Comparison of ENCODE assay signal across 29 cellular contexts in the genomic region with DNA sequence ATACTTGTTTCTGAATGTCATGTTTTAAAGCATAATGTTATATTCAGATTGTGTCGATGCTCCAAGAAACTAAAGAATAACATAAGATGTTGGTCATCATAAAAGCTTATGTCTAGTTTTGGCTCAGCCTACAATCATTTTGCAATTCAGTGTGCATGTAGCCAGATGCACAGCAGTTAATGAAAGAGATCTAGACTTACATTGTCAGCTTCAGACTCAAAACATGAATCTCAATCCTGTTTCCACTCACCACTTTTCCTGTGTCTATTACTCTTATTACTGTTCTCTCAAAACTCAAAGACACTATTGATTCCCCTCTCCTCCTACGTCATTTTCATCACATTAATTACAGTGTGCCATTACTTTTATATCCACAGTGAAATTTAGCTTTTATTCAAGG. TPM values are rescaled to one million over a fixed set of nuclear protein-coding genes. Genes with fewer than 3 reads are reported as not detected.
"Had no signal": no experiment of that assay in that cellular context is flagged by ENCODE, and none has a peak within 500 bp of the region (broad histone marks: within the 10 kb centered on the region; RNA-seq: fewer than 3 reads in every experiment).

No MANE protein-coding gene starts in this region.

- H3K27me3 ChIP-seq: breast epithelium, esophagus squamous epithelium, pancreas, spleen, tibial nerve had no signal

- H3K4me1 ChIP-seq: breast epithelium, spleen, tibial nerve had no signal

- H3K9me3 ChIP-seq: breast epithelium, esophagus squamous epithelium, pancreas, spleen, tibial nerve had no signal

- H3K36me3 Mint-ChIP-seq: activated naive CD4-positive, alpha-beta T cell treated with anti-CD3 and anti-CD28 coated beads, Interleukin-2, amount 50 U/mL, for 24 hours; memory B cell; naive thymus-derived CD4-positive, alpha-beta T cell had no signal

- ATAC-seq: activated CD8-positive, alpha-beta T cell treated with anti-CD3 and anti-CD28 coated beads for 36 hours; activated naive CD8-positive, alpha-beta T cell treated with anti-CD3 and anti-CD28 coated beads, Interleukin-2, amount 50 U/mL, for 24 hours; activated T-cell treated with anti-CD3 and anti-CD28 coated beads, Interleukin-2, amount 50 U/mL, for 4 hours; left colon; naive thymus-derived CD4-positive, alpha-beta T cell; pancreas; right cardiac atrium had no signal

- H3K4me3 ChIP-seq: breast epithelium, esophagus squamous epithelium, pancreas, spleen, tibial nerve had no signal

- H3K27ac ChIP-seq: breast epithelium, epithelial cell of prostate, esophagus squamous epithelium, pancreas, spleen, tibial nerve had no signal

- H3K4me1 Mint-ChIP-seq: activated B cell treated with CpG ODN at 0.5 μM for 24 hours; activated naive CD4-positive, alpha-beta T cell treated with anti-CD3 and anti-CD28 coated beads, Interleukin-2, amount 50 U/mL, for 24 hours; activated naive CD8-positive, alpha-beta T cell treated with anti-CD3 and anti-CD28 coated beads, Interleukin-2, amount 50 U/mL, for 24 hours; memory B cell; naive thymus-derived CD4-positive, alpha-beta T cell had no signal

- FAIRE-seq: kidney, pancreas had no signal

- H3K36me3 ChIP-seq: breast epithelium, esophagus squamous epithelium, pancreas, spleen, tibial nerve had no signal

- DNase-seq: activated B cell treated with CpG ODN at 0.5 μM for 24 hours; activated CD4-positive, alpha-beta T cell treated with anti-CD3 and anti-CD28 coated beads, Interleukin-2, amount 50 U/mL, for 1 hour; activated CD8-positive, alpha-beta T cell treated with anti-CD3 and anti-CD28 coated beads for 36 hours; activated naive CD8-positive, alpha-beta T cell treated with anti-CD3 and anti-CD28 coated beads, Interleukin-2, amount 50 U/mL, for 24 hours; activated T-cell treated with anti-CD3 and anti-CD28 coated beads, Interleukin-2, amount 50 U/mL, for 4 hours; amygdala; central memory CD4-positive, alpha-beta T cell; esophagus squamous epithelium; foreskin fibroblast; head of caudate nucleus; hippocampal formation; kidney; left colon; midbrain; naive thymus-derived CD4-positive, alpha-beta T cell; pancreas; right cardiac atrium; spleen; stimulated activated naive CD4-positive, alpha-beta T cell treated with Interleukin-2 at 50 U/mL for 16 hours had no signal

- H3K4me3 Mint-ChIP-seq: activated B cell treated with CpG ODN at 0.5 μM for 24 hours; activated CD8-positive, alpha-beta T cell treated with anti-CD3 and anti-CD28 coated beads for 36 hours; activated naive CD4-positive, alpha-beta T cell treated with anti-CD3 and anti-CD28 coated beads, Interleukin-2, amount 50 U/mL, for 24 hours; activated naive CD8-positive, alpha-beta T cell treated with anti-CD3 and anti-CD28 coated beads, Interleukin-2, amount 50 U/mL, for 24 hours; activated T-cell treated with anti-CD3 and anti-CD28 coated beads, Interleukin-2, amount 50 U/mL, for 4 hours; dendritic cell treated with granulocyte-macrophage colony-stimulating factor and Interleukin-4, amounts not matched to agents 40 ng/mL and 50 ng/mL, for 4 days; memory B cell; naive thymus-derived CD4-positive, alpha-beta T cell; T-helper 2 cell treated with Interferon-gamma antibody and Interleukin-4, amounts not matched to agents 5 μg/mL and 100 μg/mL, for 36 hours had no signal

- H3K27ac Mint-ChIP-seq: activated B cell treated with CpG ODN at 0.5 μM for 24 hours; activated CD8-positive, alpha-beta T cell treated with anti-CD3 and anti-CD28 coated beads for 36 hours; activated naive CD4-positive, alpha-beta T cell treated with anti-CD3 and anti-CD28 coated beads, Interleukin-2, amount 50 U/mL, for 24 hours; activated naive CD8-positive, alpha-beta T cell treated with anti-CD3 and anti-CD28 coated beads, Interleukin-2, amount 50 U/mL, for 24 hours; activated T-helper 2 cell treated with anti-CD3 and anti-CD28 coated beads, Interferon-gamma antibody, Interleukin-2, Interleukin-4, amounts not matched to agents 10 μg/mL and 5 μg/mL and 100 μg/mL, durations not matched to agents 14 hours and 24 hours and 36 hours; dendritic cell treated with granulocyte-macrophage colony-stimulating factor and Interleukin-4, amounts not matched to agents 40 ng/mL and 50 ng/mL, for 4 days; memory B cell; naive thymus-derived CD4-positive, alpha-beta T cell; T-helper 2 cell treated with Interferon-gamma antibody and Interleukin-4, amounts not matched to agents 5 μg/mL and 100 μg/mL, for 36 hours had no signal

- H3K9me3 Mint-ChIP-seq: activated B cell treated with CpG ODN at 0.5 μM for 24 hours; activated CD8-positive, alpha-beta T cell treated with anti-CD3 and anti-CD28 coated beads for 36 hours; activated naive CD4-positive, alpha-beta T cell treated with anti-CD3 and anti-CD28 coated beads, Interleukin-2, amount 50 U/mL, for 24 hours; activated naive CD8-positive, alpha-beta T cell treated with anti-CD3 and anti-CD28 coated beads, Interleukin-2, amount 50 U/mL, for 24 hours; activated T-cell treated with anti-CD3 and anti-CD28 coated beads, Interleukin-2, amount 50 U/mL, for 4 hours; activated T-helper 2 cell treated with anti-CD3 and anti-CD28 coated beads, Interferon-gamma antibody, Interleukin-2, Interleukin-4, amounts not matched to agents 10 μg/mL and 5 μg/mL and 100 μg/mL, durations not matched to agents 14 hours and 24 hours and 36 hours; dendritic cell treated with granulocyte-macrophage colony-stimulating factor and Interleukin-4, amounts not matched to agents 40 ng/mL and 50 ng/mL, for 4 days; memory B cell; naive thymus-derived CD4-positive, alpha-beta T cell; T-helper 2 cell treated with Interferon-gamma antibody and Interleukin-4, amounts not matched to agents 5 μg/mL and 100 μg/mL, for 36 hours had no signal

RNA-seq across cellular contexts. Expression of a gene that starts 21.4 kb away (rescaled TPM):
- total RNA-seq: activated B cell treated with CpG ODN at 0.5 μM for 24 hours; activated CD8-positive, alpha-beta T cell treated with anti-CD3 and anti-CD28 coated beads for 36 hours; activated T-cell treated with anti-CD3 and anti-CD28 coated beads, Interleukin-2, amount 50 U/mL, for 4 hours; activated T-helper 2 cell treated with anti-CD3 and anti-CD28 coated beads, Interferon-gamma antibody, Interleukin-2, Interleukin-4, amounts not matched to agents 10 μg/mL and 5 μg/mL and 100 μg/mL, durations not matched to agents 14 hours and 24 hours and 36 hours; breast epithelium; esophagus squamous epithelium; left colon; liver; naive thymus-derived CD4-positive, alpha-beta T cell; pulmonary artery endothelial cell; right cardiac atrium; spleen; tibial nerve had no signal
- polyA plus RNA-seq: liver; naive thymus-derived CD4-positive, alpha-beta T cell; right cardiac atrium had no signal
